Comparison of ENCODE assay signal across 2 cellular contexts in the genomic region with DNA sequence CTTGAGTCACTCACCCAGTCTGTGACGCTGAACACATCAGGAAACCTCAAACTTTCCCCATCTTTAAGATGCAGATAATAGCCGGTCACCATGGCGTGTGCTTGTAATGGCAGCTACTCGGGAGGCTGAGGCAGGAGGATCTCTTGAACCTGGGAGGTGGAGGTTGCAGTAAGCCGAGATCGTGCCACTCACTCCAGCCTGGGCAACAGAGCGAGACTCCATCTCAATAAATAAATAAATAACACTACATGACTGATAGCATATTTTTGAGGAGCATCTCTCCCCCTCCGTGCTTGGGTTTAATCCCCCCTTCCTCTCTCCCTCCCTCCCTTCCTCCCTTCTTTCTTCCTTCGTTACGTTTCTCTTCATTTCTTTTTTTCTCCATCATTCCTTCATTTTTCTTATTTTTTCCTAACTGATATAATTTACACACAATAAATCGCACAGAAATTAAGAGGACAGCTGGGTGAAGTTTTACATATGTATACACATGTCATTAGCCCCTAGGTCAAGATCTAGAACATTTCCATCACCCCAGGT.
A peak's percentile ranks its signal among the peaks of the same experiment; 100 is the strongest.
TF ChIP-seq lines count a peak whose summit lies in the region.

No MANE protein-coding gene starts in this region.

TF ChIP-seq in K562, 482 proteins besides CTCF, POLR2A, EP300 and RAD21 (continued from another document and continues in another):
- TF ChIP-seq ZNF75A (CRISPR knock-in tag; IDR thresholded peaks at IDR 0.05) (no peak), GATAD2B (IDR thresholded peaks at IDR 0.05; ENCODE audit: borderline replicate concordance) (no peak), NFRKB (IDR thresholded peaks at IDR 0.05; ENCODE audit: low read depth) (0 out of 2 replicates have a peak, but pooled peaks have one; percentile 59), POLR2AphosphoS5 (IDR thresholded peaks at IDR 0.05; ENCODE audit: control insufficient read depth, insufficient read depth, low read depth, low read length) (no peak), ZNF224 (CRISPR knock-in tag; IDR thresholded peaks at IDR 0.05) (no peak), ZNF197 (CRISPR knock-in tag; IDR thresholded peaks at IDR 0.05; ENCODE audit: low read depth) (no peak), FOXM1 (IDR thresholded peaks at IDR 0.05; ENCODE audit: low read depth) (no peak), FOXM1 (CRISPR knock-in tag; IDR thresholded peaks at IDR 0.05; ENCODE audit: low read depth) (no peak), CCAR2 (IDR thresholded peaks at IDR 0.05; ENCODE audit: low read depth, low read length) (no peak), NFE2L1 (tag; IDR thresholded peaks at IDR 0.05; ENCODE audit: borderline replicate concordance, low read depth) (no peak), ZNF121 (CRISPR knock-in tag; conservative IDR thresholded peaks at IDR 0.05) (0 out of 2 replicates have a peak, but pooled peaks have one; percentile 4), KLF1 (tag; IDR thresholded peaks at IDR 0.05) (no peak), SNRNP70 (optimal IDR thresholded peaks at IDR 0.05; ENCODE audit: low read depth, low read length) (no peak), FOXK1 (CRISPR knock-in tag; IDR thresholded peaks at IDR 0.05; ENCODE audit: borderline replicate concordance) (0 out of 2 replicates have a peak, but pooled peaks have one; percentile 9), YY1 (IDR thresholded peaks at IDR 0.05; ENCODE audit: borderline replicate concordance in 1 of 3, control insufficient read depth in 1 of 3, extremely low read depth in 1 of 3, insufficient read depth in 3 of 3, insufficient read length in 1 of 3, insufficient replicate concordance in 2 of 3, low read depth in 1 of 3, low read length in 2 of 3) (peak in 1 of 3 experiments; percentile 20)
- TF ChIP-seq, protein P1, sequence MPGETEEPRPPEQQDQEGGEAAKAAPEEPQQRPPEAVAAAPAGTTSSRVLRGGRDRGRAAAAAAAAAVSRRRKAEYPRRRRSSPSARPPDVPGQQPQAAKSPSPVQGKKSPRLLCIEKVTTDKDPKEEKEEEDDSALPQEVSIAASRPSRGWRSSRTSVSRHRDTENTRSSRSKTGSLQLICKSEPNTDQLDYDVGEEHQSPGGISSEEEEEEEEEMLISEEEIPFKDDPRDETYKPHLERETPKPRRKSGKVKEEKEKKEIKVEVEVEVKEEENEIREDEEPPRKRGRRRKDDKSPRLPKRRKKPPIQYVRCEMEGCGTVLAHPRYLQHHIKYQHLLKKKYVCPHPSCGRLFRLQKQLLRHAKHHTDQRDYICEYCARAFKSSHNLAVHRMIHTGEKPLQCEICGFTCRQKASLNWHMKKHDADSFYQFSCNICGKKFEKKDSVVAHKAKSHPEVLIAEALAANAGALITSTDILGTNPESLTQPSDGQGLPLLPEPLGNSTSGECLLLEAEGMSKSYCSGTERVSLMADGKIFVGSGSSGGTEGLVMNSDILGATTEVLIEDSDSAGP (CRISPR knock-in tag; IDR thresholded peaks at IDR 0.05): 0 out of 2 replicates have a peak, but pooled peaks have one; percentile 8
- TF ChIP-seq, protein P2, sequence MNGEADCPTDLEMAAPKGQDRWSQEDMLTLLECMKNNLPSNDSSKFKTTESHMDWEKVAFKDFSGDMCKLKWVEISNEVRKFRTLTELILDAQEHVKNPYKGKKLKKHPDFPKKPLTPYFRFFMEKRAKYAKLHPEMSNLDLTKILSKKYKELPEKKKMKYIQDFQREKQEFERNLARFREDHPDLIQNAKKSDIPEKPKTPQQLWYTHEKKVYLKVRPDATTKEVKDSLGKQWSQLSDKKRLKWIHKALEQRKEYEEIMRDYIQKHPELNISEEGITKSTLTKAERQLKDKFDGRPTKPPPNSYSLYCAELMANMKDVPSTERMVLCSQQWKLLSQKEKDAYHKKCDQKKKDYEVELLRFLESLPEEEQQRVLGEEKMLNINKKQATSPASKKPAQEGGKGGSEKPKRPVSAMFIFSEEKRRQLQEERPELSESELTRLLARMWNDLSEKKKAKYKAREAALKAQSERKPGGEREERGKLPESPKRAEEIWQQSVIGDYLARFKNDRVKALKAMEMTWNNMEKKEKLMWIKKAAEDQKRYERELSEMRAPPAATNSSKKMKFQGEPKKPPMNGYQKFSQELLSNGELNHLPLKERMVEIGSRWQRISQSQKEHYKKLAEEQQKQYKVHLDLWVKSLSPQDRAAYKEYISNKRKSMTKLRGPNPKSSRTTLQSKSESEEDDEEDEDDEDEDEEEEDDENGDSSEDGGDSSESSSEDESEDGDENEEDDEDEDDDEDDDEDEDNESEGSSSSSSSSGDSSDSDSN (IDR thresholded peaks at IDR 0.05; ENCODE audit: borderline replicate concordance in 1 of 2, low read depth in 2 of 2, low read length in 2 of 2): no peak
- TF ChIP-seq, protein P3, sequence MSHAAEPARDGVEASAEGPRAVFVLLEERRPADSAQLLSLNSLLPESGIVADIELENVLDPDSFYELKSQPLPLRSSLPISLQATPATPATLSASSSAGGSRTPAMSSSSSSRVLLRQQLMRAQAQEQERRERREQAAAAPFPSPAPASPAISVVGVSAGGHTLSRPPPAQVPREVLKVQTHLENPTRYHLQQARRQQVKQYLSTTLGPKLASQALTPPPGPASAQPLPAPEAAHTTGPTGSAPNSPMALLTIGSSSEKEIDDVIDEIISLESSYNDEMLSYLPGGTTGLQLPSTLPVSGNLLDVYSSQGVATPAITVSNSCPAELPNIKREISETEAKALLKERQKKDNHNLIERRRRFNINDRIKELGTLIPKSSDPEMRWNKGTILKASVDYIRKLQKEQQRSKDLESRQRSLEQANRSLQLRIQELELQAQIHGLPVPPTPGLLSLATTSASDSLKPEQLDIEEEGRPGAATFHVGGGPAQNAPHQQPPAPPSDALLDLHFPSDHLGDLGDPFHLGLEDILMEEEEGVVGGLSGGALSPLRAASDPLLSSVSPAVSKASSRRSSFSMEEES (CRISPR knock-in tag; IDR thresholded peaks at IDR 0.05): no peak
- TF ChIP-seq, protein P4, sequence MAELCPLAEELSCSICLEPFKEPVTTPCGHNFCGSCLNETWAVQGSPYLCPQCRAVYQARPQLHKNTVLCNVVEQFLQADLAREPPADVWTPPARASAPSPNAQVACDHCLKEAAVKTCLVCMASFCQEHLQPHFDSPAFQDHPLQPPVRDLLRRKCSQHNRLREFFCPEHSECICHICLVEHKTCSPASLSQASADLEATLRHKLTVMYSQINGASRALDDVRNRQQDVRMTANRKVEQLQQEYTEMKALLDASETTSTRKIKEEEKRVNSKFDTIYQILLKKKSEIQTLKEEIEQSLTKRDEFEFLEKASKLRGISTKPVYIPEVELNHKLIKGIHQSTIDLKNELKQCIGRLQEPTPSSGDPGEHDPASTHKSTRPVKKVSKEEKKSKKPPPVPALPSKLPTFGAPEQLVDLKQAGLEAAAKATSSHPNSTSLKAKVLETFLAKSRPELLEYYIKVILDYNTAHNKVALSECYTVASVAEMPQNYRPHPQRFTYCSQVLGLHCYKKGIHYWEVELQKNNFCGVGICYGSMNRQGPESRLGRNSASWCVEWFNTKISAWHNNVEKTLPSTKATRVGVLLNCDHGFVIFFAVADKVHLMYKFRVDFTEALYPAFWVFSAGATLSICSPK (IDR thresholded peaks at IDR 0.05; ENCODE audit: borderline replicate concordance): peak; percentile 13; the same call in 1 of the 2 replicates

TF ChIP-seq in neural cell, 6 proteins besides CTCF, POLR2A, EP300 and RAD21:
- TF ChIP-seq, protein P5, sequence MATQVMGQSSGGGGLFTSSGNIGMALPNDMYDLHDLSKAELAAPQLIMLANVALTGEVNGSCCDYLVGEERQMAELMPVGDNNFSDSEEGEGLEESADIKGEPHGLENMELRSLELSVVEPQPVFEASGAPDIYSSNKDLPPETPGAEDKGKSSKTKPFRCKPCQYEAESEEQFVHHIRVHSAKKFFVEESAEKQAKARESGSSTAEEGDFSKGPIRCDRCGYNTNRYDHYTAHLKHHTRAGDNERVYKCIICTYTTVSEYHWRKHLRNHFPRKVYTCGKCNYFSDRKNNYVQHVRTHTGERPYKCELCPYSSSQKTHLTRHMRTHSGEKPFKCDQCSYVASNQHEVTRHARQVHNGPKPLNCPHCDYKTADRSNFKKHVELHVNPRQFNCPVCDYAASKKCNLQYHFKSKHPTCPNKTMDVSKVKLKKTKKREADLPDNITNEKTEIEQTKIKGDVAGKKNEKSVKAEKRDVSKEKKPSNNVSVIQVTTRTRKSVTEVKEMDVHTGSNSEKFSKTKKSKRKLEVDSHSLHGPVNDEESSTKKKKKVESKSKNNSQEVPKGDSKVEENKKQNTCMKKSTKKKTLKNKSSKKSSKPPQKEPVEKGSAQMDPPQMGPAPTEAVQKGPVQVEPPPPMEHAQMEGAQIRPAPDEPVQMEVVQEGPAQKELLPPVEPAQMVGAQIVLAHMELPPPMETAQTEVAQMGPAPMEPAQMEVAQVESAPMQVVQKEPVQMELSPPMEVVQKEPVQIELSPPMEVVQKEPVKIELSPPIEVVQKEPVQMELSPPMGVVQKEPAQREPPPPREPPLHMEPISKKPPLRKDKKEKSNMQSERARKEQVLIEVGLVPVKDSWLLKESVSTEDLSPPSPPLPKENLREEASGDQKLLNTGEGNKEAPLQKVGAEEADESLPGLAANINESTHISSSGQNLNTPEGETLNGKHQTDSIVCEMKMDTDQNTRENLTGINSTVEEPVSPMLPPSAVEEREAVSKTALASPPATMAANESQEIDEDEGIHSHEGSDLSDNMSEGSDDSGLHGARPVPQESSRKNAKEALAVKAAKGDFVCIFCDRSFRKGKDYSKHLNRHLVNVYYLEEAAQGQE (IDR thresholded peaks at IDR 0.05; ENCODE audit: borderline replicate concordance): no peak
- TF ChIP-seq TAF1 (IDR thresholded peaks at IDR 0.05; ENCODE audit: low read depth): no peak
- no peak for TF ChIP-seq MXI1 (conservative IDR thresholded peaks at IDR 0.05; ENCODE audit: poor library complexity, severe bottlenecking)
